In genomic region chr7:135079068-135079467, GRCh38 we compare ENCODE assay signal across 32 cellular contexts.
"Had no signal": no experiment of that assay in that cellular context is flagged by ENCODE, and none has a peak within 500 bp of the region (broad histone marks: within the 10 kb centered on the region; RNA-seq: fewer than 3 reads in every experiment).

No MANE protein-coding gene starts in this region.

- H3K4me1 ChIP-seq: adrenal gland, ascending aorta, body of pancreas, breast epithelium had no signal

- FAIRE-seq: astrocyte, bronchial epithelial cell had no signal

- ATAC-seq: activated naive CD4-positive, alpha-beta T cell treated with anti-CD3 and anti-CD28 coated beads, Interleukin-2, amount 50 U/mL, for 72 hours; activated naive CD8-positive, alpha-beta T cell treated with anti-CD3 and anti-CD28 coated beads, Interleukin-2, amount 50 U/mL, for 24 hours; activated T-cell treated with anti-CD3 and anti-CD28 coated beads, Interleukin-2, amount 50 U/mL, for 4 hours; activated T-cell treated with anti-CD3 and anti-CD28 coated beads, Interleukin-2, amount 50 U/mL, for 72 hours; activated T-helper 17 cell treated with anti-CD3 and anti-CD28 coated beads, Interleukin-2, amount 50 U/mL, for 72 hours; body of pancreas had no signal

- DNase-seq: activated effector memory CD4-positive, alpha-beta T cell treated with anti-CD3 and anti-CD28 coated beads, Interleukin-2, amount 50 U/mL, for 16 hours; activated effector memory CD4-positive, alpha-beta T cell treated with Interleukin-2 at 50 U/mL for 16 hours; activated gamma-delta T cell; activated gamma-delta T cell treated with Interleukin-2 at 50 U/mL for 16 hours; activated naive CD4-positive, alpha-beta T cell; activated naive CD4-positive, alpha-beta T cell treated with anti-CD3 and anti-CD28 coated beads for 36 hours; activated naive CD4-positive, alpha-beta T cell treated with anti-CD3 and anti-CD28 coated beads, Interleukin-2, amount 10 ng/mL, durations not matched to agents 7 days and 5 days; activated naive CD4-positive, alpha-beta T cell treated with anti-CD3 and anti-CD28 coated beads, Interleukin-2, amount 50 U/mL, for 16 hours; activated naive CD4-positive, alpha-beta T cell treated with Interleukin-2 at 50 U/mL for 16 hours; activated naive CD8-positive, alpha-beta T cell treated with anti-CD3 and anti-CD28 coated beads for 36 hours; activated naive CD8-positive, alpha-beta T cell treated with anti-CD3 and anti-CD28 coated beads, Interleukin-2, amount 10 ng/mL, durations not matched to agents 7 days and 5 days; activated naive CD8-positive, alpha-beta T cell treated with anti-CD3 and anti-CD28 coated beads, Interleukin-2, amount 50 U/mL, for 24 hours; activated T-cell treated with anti-CD3 and anti-CD28 coated beads, Interleukin-2, amount 50 U/mL, for 4 hours; activated T-cell treated with anti-CD3 and anti-CD28 coated beads, Interleukin-2, amount 50 U/mL, for 48 hours; activated T-cell treated with anti-CD3 and anti-CD28 coated beads, Interleukin-2, amount 50 U/mL, for 72 hours; adrenal gland; amniotic stem cell; amygdala; anterior cingulate cortex; aorta; body of pancreas; brain microvascular endothelial cell; caudate nucleus; central memory CD4-positive, alpha-beta T cell; cerebellar nuclear complex had no signal

- H3K27ac ChIP-seq: adrenal gland, ascending aorta, body of pancreas, brain microvascular endothelial cell, breast epithelium, cardiac muscle cell had no signal

- H3K4me3 ChIP-seq: adrenal gland, ascending aorta, body of pancreas, breast epithelium, cardiac muscle cell had no signal

- H3K27me3 ChIP-seq: adrenal gland, ascending aorta, body of pancreas, brain microvascular endothelial cell, breast epithelium, cardiac muscle cell had no signal

- H3K9me3 ChIP-seq: adrenal gland, ascending aorta, body of pancreas, breast epithelium had no signal

- H3K36me3 ChIP-seq: adrenal gland, ascending aorta, brain microvascular endothelial cell, breast epithelium, cardiac muscle cell had no signal
